ENCODE assay signal across 3 cellular contexts in genomic region chr6:11525468-11526155, GRCh38.
A peak's percentile ranks its signal among the peaks of the same experiment; 100 is the strongest.
TF ChIP-seq lines count a peak whose summit lies in the region.

No MANE protein-coding gene starts in this region.

TF ChIP-seq in IMR-90, 13 proteins besides CTCF, POLR2A, EP300 and RAD21:
- no peak for TF ChIP-seq SMC3 (IDR thresholded peaks at IDR 0.05; ENCODE audit: low read depth, low read length)
- no peak for TF ChIP-seq CHD1 (IDR thresholded peaks at IDR 0.05; ENCODE audit: low read depth, low read length)
- no peak for TF ChIP-seq CEBPB (IDR thresholded peaks at IDR 0.05; ENCODE audit: low read depth, low read length)
- TF ChIP-seq MXI1 (IDR thresholded peaks at IDR 0.05; ENCODE audit: borderline replicate concordance, low read depth, low read length) = no peak
- TF ChIP-seq RFX5 (IDR thresholded peaks at IDR 0.05; ENCODE audit: low read depth, low read length) = no peak
- no peak for TF ChIP-seq ELK1 (IDR thresholded peaks at IDR 0.05; ENCODE audit: borderline replicate concordance, low read depth, low read length)
- no peak for TF ChIP-seq MAFK (IDR thresholded peaks at IDR 0.05; ENCODE audit: low read depth, low read length)
- no peak for TF ChIP-seq MAZ (IDR thresholded peaks at IDR 0.05; ENCODE audit: borderline replicate concordance, low read depth, low read length)
- no peak for TF ChIP-seq USF2 (IDR thresholded peaks at IDR 0.05; ENCODE audit: low read depth, low read length)
- no peak for TF ChIP-seq BHLHE40 (IDR thresholded peaks at IDR 0.05; ENCODE audit: low read depth, low read length)
- no peak for TF ChIP-seq FOS (IDR thresholded peaks at IDR 0.05; ENCODE audit: low read depth, low read length)
- TF ChIP-seq RCOR1 (IDR thresholded peaks at IDR 0.05; ENCODE audit: insufficient replicate concordance, low read length) = no peak
- TF ChIP-seq NFE2L2 (IDR thresholded peaks at IDR 0.05; ENCODE audit: low read depth, low read length) = no peak

TF ChIP-seq in GM12878, 131 proteins besides CTCF, POLR2A, EP300 and RAD21:
- TF ChIP-seq SPI1 (IDR thresholded peaks at IDR 0.05; ENCODE audit: borderline replicate concordance, insufficient read depth, low read depth, low read length) (peak; percentile 65; the same call in 1 of the 2 replicates), ZNF687 (IDR thresholded peaks at IDR 0.05) (peak; percentile 65), IKZF2 (IDR thresholded peaks at IDR 0.05) (no peak)

TF ChIP-seq in WTC11, 78 proteins besides CTCF, POLR2A, EP300 and RAD21:
- TF ChIP-seq ZNF423 (CRISPR knock-in tag; IDR thresholded peaks at IDR 0.05) (no peak), FOXP1 (CRISPR knock-in tag; IDR thresholded peaks at IDR 0.05; ENCODE audit: borderline replicate concordance) (no peak), AR (CRISPR knock-in tag; IDR thresholded peaks at IDR 0.05) (no peak), SP1 (CRISPR knock-in tag; conservative IDR thresholded peaks at IDR 0.05) (no peak), STAT6 (CRISPR knock-in tag; conservative IDR thresholded peaks at IDR 0.05; ENCODE audit: low read depth) (no peak), GRHL2 (CRISPR knock-in tag; IDR thresholded peaks at IDR 0.05; ENCODE audit: insufficient replicate concordance, severe bottlenecking) (no peak), MAX (CRISPR knock-in tag; IDR thresholded peaks at IDR 0.05) (no peak), PREB (CRISPR knock-in tag; IDR thresholded peaks at IDR 0.05; ENCODE audit: borderline replicate concordance) (no peak), MYBL2 (CRISPR knock-in tag; IDR thresholded peaks at IDR 0.05) (no peak), IRF1 (CRISPR knock-in tag; IDR thresholded peaks at IDR 0.05) (no peak), ARID4B (CRISPR knock-in tag; IDR thresholded peaks at IDR 0.05; ENCODE audit: borderline replicate concordance) (no peak), GTF2I (CRISPR knock-in tag; conservative IDR thresholded peaks at IDR 0.05) (no peak), ATF1 (CRISPR knock-in tag; IDR thresholded peaks at IDR 0.05) (no peak), ATF3 (CRISPR knock-in tag; conservative IDR thresholded peaks at IDR 0.05) (no peak), NR2C2 (CRISPR knock-in tag; IDR thresholded peaks at IDR 0.05) (no peak), ZNF121 (CRISPR knock-in tag; IDR thresholded peaks at IDR 0.05) (no peak), ERG (CRISPR knock-in tag; IDR thresholded peaks at IDR 0.05) (no peak), NFYB (CRISPR knock-in tag; conservative IDR thresholded peaks at IDR 0.05; ENCODE audit: low read depth) (no peak)
